In the genomic region with DNA sequence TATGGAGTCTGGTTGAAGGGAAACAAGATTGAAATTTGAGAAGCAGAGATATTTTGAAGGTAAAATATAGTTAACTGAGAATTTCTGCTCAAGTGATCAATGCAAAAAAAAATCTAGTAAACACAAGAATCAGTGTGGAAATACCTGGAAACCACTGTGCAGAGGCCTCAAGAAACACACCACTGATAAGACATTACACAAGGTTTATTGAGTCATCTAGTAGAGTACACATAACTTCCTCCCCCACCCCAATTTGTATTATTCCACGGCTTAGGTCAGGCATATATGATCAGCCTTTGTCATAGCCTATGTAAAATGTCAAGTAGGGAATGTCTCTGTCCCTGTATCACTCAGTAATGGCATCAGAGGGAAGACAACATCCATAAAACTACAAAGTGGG, we compare ENCODE assay signal across 18 cellular contexts.
DNase-seq lines count a peak whose midpoint lies in the region; ATAC-seq, FAIRE-seq and TF ChIP-seq lines count a peak whose summit lies in the region.
"Had no signal": no experiment of that assay in that cellular context is flagged by ENCODE, and none has a peak within 500 bp of the region (broad histone marks: within the 10 kb centered on the region; RNA-seq: fewer than 3 reads in every experiment).

No MANE protein-coding gene starts in this region.

- peak overlapping the region; percentile 56; the same call in 2 of the 3 replicates for H3K4me2 ChIP-seq in A549
- H3K4me2 ChIP-seq: KMS-11 had no signal

- H3K4me3 ChIP-seq in A549: no peak overlapping the region
- H3K4me3 ChIP-seq: ovary, sigmoid colon, upper lobe of right lung had no signal

- no peak for TF ChIP-seq POLR2A in A549 (IDR thresholded peaks at IDR 0.05; ENCODE audit: low read length)

- no peak for TF ChIP-seq CTCF in A549 (IDR thresholded peaks at IDR 0.05)

- no peaks in the 10 kb centered on the region for H3K9me3 ChIP-seq in A549
- H3K9me3 ChIP-seq: ovary, sigmoid colon, upper lobe of right lung had no signal

- H3K4me1 ChIP-seq in A549: peaks cover 12% of the 10 kb centered on the region; the same call in 2 of the 3 replicates
- H3K4me1 ChIP-seq: sigmoid colon, upper lobe of right lung had no signal

- TF ChIP-seq RAD21 in A549 (conservative IDR thresholded peaks at IDR 0.05 in 1 of 2, IDR thresholded peaks at IDR 0.05 in 1 of 2): no peak

- ATAC-seq in A549 (peak; percentile 36 to 64; a peak in 5 of 6 replicates), esophagus mucosa (peak; percentile 44), HG03432 (IDR thresholded peaks at IDR 0.05; ENCODE audit: unreplicated experiment) (no peak), GM21529 (IDR thresholded peaks at IDR 0.05; ENCODE audit: unreplicated experiment) (no peak)
- ATAC-seq: upper lobe of right lung had no signal

- no peak for TF ChIP-seq EP300 in A549 (IDR thresholded peaks at IDR 0.05)

- no peak overlapping the region for H3K27ac ChIP-seq in A549
- H3K27ac ChIP-seq: KMS-11, ovary, sigmoid colon, upper lobe of right lung had no signal

- CTCF ChIA-PET in A549 (lab: Yijun Ruan, JAX): no interaction called here

- FAIRE-seq in A549 (lab: Jason Lieb, UNC): no peak
- FAIRE-seq: colon had no signal

- POLR2A ChIA-PET in A549 (lab: Yijun Ruan, JAX): no interaction called here

- DNase-seq in A549 (ENCODE audit: low read depth in 1 of 2, low spot score in 1 of 2) (peak in 1 of 2 experiments; percentile 5), HS-5 (ENCODE audit: low read depth) (peak; percentile 34), SKM-1 (lab: John Stamatoyannopoulos, UW; ENCODE audit: unreplicated experiment) (peak; percentile 64), MV-4-11 (lab: John Stamatoyannopoulos, UW) (no peak), NCI-H526 (lab: John Stamatoyannopoulos, UW) (no peak)
- DNase-seq: activated CD4-positive, alpha-beta T cell treated with anti-CD3 and anti-CD28 coated beads, Interleukin-2, amount 10 ng/mL, durations not matched to agents 7 days and 5 days; DND-41; NCI-H1417 treated with DMSO at 0.1 percent for 48 hours; NCI-H2171 treated with DMSO at 0.1 percent for 48 hours; NCI-H774; ovary; sigmoid colon; upper lobe of right lung had no signal

- WGBS in A549 (ENCODE audit: missing lambda C conversion rate): 0% methylated on average over 1 of the region's 1 CpG

TF ChIP-seq in A549, 52 proteins besides CTCF, POLR2A, EP300 and RAD21:
- no peak for TF ChIP-seq CBX8 (IDR thresholded peaks at IDR 0.05)
- TF ChIP-seq KDM1A (IDR thresholded peaks at IDR 0.05; ENCODE audit: low read depth): no peak
- TF ChIP-seq, protein P1, sequence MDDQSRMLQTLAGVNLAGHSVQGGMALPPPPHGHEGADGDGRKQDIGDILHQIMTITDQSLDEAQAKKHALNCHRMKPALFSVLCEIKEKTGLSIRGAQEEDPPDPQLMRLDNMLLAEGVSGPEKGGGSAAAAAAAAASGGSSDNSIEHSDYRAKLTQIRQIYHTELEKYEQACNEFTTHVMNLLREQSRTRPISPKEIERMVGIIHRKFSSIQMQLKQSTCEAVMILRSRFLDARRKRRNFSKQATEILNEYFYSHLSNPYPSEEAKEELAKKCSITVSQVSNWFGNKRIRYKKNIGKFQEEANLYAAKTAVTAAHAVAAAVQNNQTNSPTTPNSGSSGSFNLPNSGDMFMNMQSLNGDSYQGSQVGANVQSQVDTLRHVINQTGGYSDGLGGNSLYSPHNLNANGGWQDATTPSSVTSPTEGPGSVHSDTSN (IDR thresholded peaks at IDR 0.05): no peak
- no peak for TF ChIP-seq ZFP36 (IDR thresholded peaks at IDR 0.05; ENCODE audit: borderline replicate concordance, partially characterized antibody)
- TF ChIP-seq CEBPB (IDR thresholded peaks at IDR 0.05): 0 out of 4 replicates have a peak, but pooled peaks have one; percentile 16
- no peak for TF ChIP-seq JUN (IDR thresholded peaks at IDR 0.05)
- TF ChIP-seq MAFK (IDR thresholded peaks at IDR 0.05; ENCODE audit: partially characterized antibody): no peak
TF ChIP-seq in A549: peak in this region for 1.

Comparison
In these comparisons a context has a peak if more than half of its experiments do, and no peak if none do; other contexts are left out.
1. ATAC-seq: peak in A549 (2 of 2) and esophagus mucosa (single experiment); none in HG03432 (single experiment) and GM21529 (single experiment).
2. DNase-seq: peak in HS-5 (single experiment) and SKM-1 (single experiment); none in MV-4-11 (single experiment) and NCI-H526 (0 of 2).